In genomic region chr12:552466-552865, GRCh38 we compare ENCODE assay signal across 14 cellular contexts.
DNase-seq lines count a peak whose midpoint lies in the region; ATAC-seq, FAIRE-seq and TF ChIP-seq lines count a peak whose summit lies in the region.
"Had no signal": no experiment of that assay in that cellular context is flagged by ENCODE, and none has a peak within 500 bp of the region (broad histone marks: within the 10 kb centered on the region; RNA-seq: fewer than 3 reads in every experiment).

No MANE protein-coding gene starts in this region.

- H3K79me2 ChIP-seq in K562 (ENCODE audit: control insufficient read depth, insufficient read depth, low read length) (no peaks in the 10 kb centered on the region), MM.1S (ENCODE audit: low read length) (no peaks in the 10 kb centered on the region)

- peak overlapping the region; percentile 81 for H3K27ac Mint-ChIP-seq in CD4-positive, alpha-beta T cell
- no peak overlapping the region for H3K27ac Mint-ChIP-seq in stimulated activated memory B cell treated with anti-CD40 and anti-IgM and Interleukin-4, amounts not matched to agents 10 μg/mL and 1 μg/mL and 100 μg/mL, for 72 hours

- TF ChIP-seq CTCF in A549 (IDR thresholded peaks at IDR 0.05) (no peak), K562 (IDR thresholded peaks at IDR 0.05 in 2 of 3, conservative IDR thresholded peaks at IDR 0.05 in 1 of 3; ENCODE audit: insufficient read depth in 2 of 3, low read depth in 1 of 3, low read length in 3 of 3) (no peak), gastrocnemius medialis (IDR thresholded peaks at IDR 0.05 in 4 of 5, conservative IDR thresholded peaks at IDR 0.05 in 1 of 5) (no peak), MM.1S (IDR thresholded peaks at IDR 0.05; ENCODE audit: low read length) (no peak)
- TF ChIP-seq CTCF in CD4-positive, alpha-beta T cell (IDR thresholded peaks at IDR 0.05): no peak

- no peak for TF ChIP-seq RAD21 in A549 (conservative IDR thresholded peaks at IDR 0.05 in 1 of 2, IDR thresholded peaks at IDR 0.05 in 1 of 2)
- TF ChIP-seq RAD21 in K562 (CRISPR knock-in tag; conservative IDR thresholded peaks at IDR 0.05 in 1 of 2, IDR thresholded peaks at IDR 0.05 in 1 of 2): no peak

- no peaks in the 10 kb centered on the region for H3K36me3 ChIP-seq in K562 (ENCODE audit: control insufficient read depth, insufficient read depth, low read length)
- no peaks in the 10 kb centered on the region for H3K36me3 ChIP-seq in gastrocnemius medialis
- no peaks in the 10 kb centered on the region for H3K36me3 ChIP-seq in MM.1S (replicated peaks; ENCODE audit: insufficient read depth, low read length)

- TF ChIP-seq POLR2A in A549 (IDR thresholded peaks at IDR 0.05; ENCODE audit: low read length): no peak
- TF ChIP-seq POLR2A in K562 (conservative IDR thresholded peaks at IDR 0.05): no peak
- TF ChIP-seq POLR2A in gastrocnemius medialis (IDR thresholded peaks at IDR 0.05): no peak

- H2AFZ ChIP-seq in K562 (ENCODE audit: low read depth, low read length): no peak overlapping the region
- H2AFZ ChIP-seq in MM.1S (ENCODE audit: low read length): no peak overlapping the region

- H3K27me3 Mint-ChIP-seq in CD4-positive, alpha-beta T cell: no peaks in the 10 kb centered on the region
- peaks cover 53% of the 10 kb centered on the region for H3K27me3 Mint-ChIP-seq in stimulated activated memory B cell treated with anti-CD40 and anti-IgM and Interleukin-4, amounts not matched to agents 10 μg/mL and 1 μg/mL and 100 μg/mL, for 72 hours

- H4K20me1 ChIP-seq in K562 (replicated peaks; ENCODE audit: control insufficient read depth, insufficient read depth, low read length): no peaks in the 10 kb centered on the region; the same call in 1 of the 2 replicates
- no peaks in the 10 kb centered on the region for H4K20me1 ChIP-seq in MM.1S (ENCODE audit: insufficient read depth, low read length)

- BruUV-seq in K562 (replicated peaks; lab: Mats Ljungman, UMichigan): no TSS peak

- no peaks in the 10 kb centered on the region for H3F3A ChIP-seq in MM.1S (ENCODE audit: insufficient read depth, low read length)

- 31% methylated on average over 6 of the region's 6 CpGs for WGBS in A549 (ENCODE audit: missing lambda C conversion rate)
- 0% methylated on average over 5 of the region's 6 CpGs for WGBS in K562 (ENCODE audit: insufficient coverage, low coverage, missing lambda C conversion rate)

- DNase-seq in A549 (ENCODE audit: low read depth in 1 of 2, low spot score in 1 of 2) (no peak), K562 (ENCODE audit: extremely low read depth in 1 of 4, low spot score in 3 of 4) (no peak), myocyte (ENCODE audit: low read depth) (peak; percentile 64), gastrocnemius medialis (no peak), MM.1S (no peak)
- DNase-seq in CD4-positive, alpha-beta T cell: no peak
- DNase-seq: activated T-cell treated with anti-CD3 and anti-CD28 coated beads, Interleukin-2, amount 50 U/mL, for 48 hours; left lung; NCI-H1417 treated with DMSO at 0.1 percent for 48 hours; NCI-H510A; SIG-M5; stimulated activated CD4-positive, alpha-beta T cell treated with anti-CD3 and anti-CD28 coated beads, Interleukin-1b, Interleukin-23, amount 100 ng/mL, for 48 hours had no signal

- H3K9me3 ChIP-seq in A549: no peaks in the 10 kb centered on the region
- no peaks in the 10 kb centered on the region for H3K9me3 ChIP-seq in CD4-positive, alpha-beta T cell (ENCODE audit: control insufficient read depth, low read length)
- H3K9me3 ChIP-seq in K562 (replicated peaks; ENCODE audit: control insufficient read depth, insufficient read depth, low read depth, low read length): no peaks in the 10 kb centered on the region
- no peaks in the 10 kb centered on the region for H3K9me3 ChIP-seq in gastrocnemius medialis
- no peaks in the 10 kb centered on the region for H3K9me3 ChIP-seq in MM.1S (replicated peaks; ENCODE audit: insufficient read depth, low read length)
- H3K9me3 ChIP-seq: left lung, thoracic aorta had no signal

- H3K9me3 Mint-ChIP-seq in CD4-positive, alpha-beta T cell: no peaks in the 10 kb centered on the region
- no peaks in the 10 kb centered on the region for H3K9me3 Mint-ChIP-seq in stimulated activated memory B cell treated with anti-CD40 and anti-IgM and Interleukin-4, amounts not matched to agents 10 μg/mL and 1 μg/mL and 100 μg/mL, for 72 hours

- no peak overlapping the region for H3K4me3 ChIP-seq in A549
- H3K4me3 ChIP-seq in K562: no peak overlapping the region
- H3K4me3 ChIP-seq in gastrocnemius medialis: no peak overlapping the region
- H3K4me3 ChIP-seq in MM.1S (ENCODE audit: low read length): no peak overlapping the region
- H3K4me3 ChIP-seq: thoracic aorta had no signal

- H3K27me3 ChIP-seq in CD4-positive, alpha-beta T cell (ENCODE audit: control insufficient read depth, insufficient read depth, low read length): no peaks in the 10 kb centered on the region
- H3K27me3 ChIP-seq in K562 (ENCODE audit: control insufficient read depth in 2 of 2, insufficient read depth in 2 of 2, low read length in 2 of 2): peaks cover 2 to 69% of the 10 kb centered on the region in 2 experiments; a peak in 4 of 5 replicates
- H3K27me3 ChIP-seq in gastrocnemius medialis: no peaks in the 10 kb centered on the region
- H3K27me3 ChIP-seq in MM.1S (replicated peaks; ENCODE audit: insufficient read depth, low read length): peaks cover 26% of the 10 kb centered on the region

- no peaks in the 10 kb centered on the region for H3K9me2 ChIP-seq in MM.1S (replicated peaks; ENCODE audit: insufficient read depth, low read length)

- H3K4me3 Mint-ChIP-seq in CD4-positive, alpha-beta T cell: no peak overlapping the region
- no peak overlapping the region for H3K4me3 Mint-ChIP-seq in stimulated activated memory B cell treated with anti-CD40 and anti-IgM and Interleukin-4, amounts not matched to agents 10 μg/mL and 1 μg/mL and 100 μg/mL, for 72 hours

- intact Hi-C loops in CD4-positive, alpha-beta T cell (cut with DNase I, micrococcal nuclease): no loop called here
- intact Hi-C loops in K562 (cut with micrococcal nuclease) (no loop called here), gastrocnemius medialis (cut with DNase I; ENCODE audit: low total_unique reads) (no loop called here)

- peaks cover 4% of the 10 kb centered on the region for H3K36me3 Mint-ChIP-seq in CD4-positive, alpha-beta T cell (ENCODE audit: low read depth)
- no peaks in the 10 kb centered on the region for H3K36me3 Mint-ChIP-seq in stimulated activated memory B cell treated with anti-CD40 and anti-IgM and Interleukin-4, amounts not matched to agents 10 μg/mL and 1 μg/mL and 100 μg/mL, for 72 hours

- H3K27ac ChIP-seq in A549 (no peak overlapping the region), K562 (ENCODE audit: extremely low read depth, low read depth, low read length) (no peak overlapping the region), gastrocnemius medialis (no peak overlapping the region), MM.1S (ENCODE audit: low read length) (no peak overlapping the region)
- H3K27ac ChIP-seq in CD4-positive, alpha-beta T cell (ENCODE audit: low read depth, low read length): no peak overlapping the region
- H3K27ac ChIP-seq: thoracic aorta had no signal

- H3K4me2 ChIP-seq in A549 (no peak overlapping the region), K562 (ENCODE audit: insufficient read depth, low read length) (no peak overlapping the region), MM.1S (ENCODE audit: low read depth, low read length) (no peak overlapping the region)

- CTCF ChIA-PET in A549 (lab: Yijun Ruan, JAX): interaction anchor here (1.2 to 2.9 kb wide), 4 partner anchors 17 to 110 kb away, joined by 4 to 25 read pairs (median 8); no protein-coding TSS in a partner anchor
- CTCF ChIA-PET in CD4-positive, alpha-beta T cell (lab: Charles Lee): no interaction called here
- CTCF ChIA-PET in K562 (lab: Yijun Ruan, JAX; ENCODE audit: low intra/inter-chr PET ratio): no interaction called here

- peaks cover 74% of the 10 kb centered on the region for H3K4me1 Mint-ChIP-seq in CD4-positive, alpha-beta T cell (ENCODE audit: low read depth)
- H3K4me1 Mint-ChIP-seq in stimulated activated memory B cell treated with anti-CD40 and anti-IgM and Interleukin-4, amounts not matched to agents 10 μg/mL and 1 μg/mL and 100 μg/mL, for 72 hours: peaks cover 11% of the 10 kb centered on the region

- TF ChIP-seq EP300 in A549 (IDR thresholded peaks at IDR 0.05) (no peak), K562 (IDR thresholded peaks at IDR 0.05; ENCODE audit: low read length) (no peak)

- POLR2A ChIA-PET in A549 (lab: Yijun Ruan, JAX) (no interaction called here), K562 (lab: Yijun Ruan, JAX) (interaction anchor here (0.6 to 0.7 kb wide), 2 partner anchors 102 to 200 kb away, joined by 4 to 6 read pairs; no protein-coding TSS in a partner anchor)
- POLR2A ChIA-PET in CD4-positive, alpha-beta T cell (lab: Charles Lee): interaction anchor here (0.7 to 0.8 kb wide), 2 partner anchors 11 to 78 kb away, joined by 3 to 5 read pairs; no protein-coding TSS in a partner anchor

- no peak for FAIRE-seq in A549 (lab: Jason Lieb, UNC)
- FAIRE-seq in K562 (lab: Jason Lieb, UNC): no peak

- in situ Hi-C loops in K562 (cut with MboI): loop anchor here (25.0 kb wide), 1 partner anchor 1035 kb away; the partner anchor contains the start of gene FBXL14
- in situ Hi-C loops in gastrocnemius medialis (cut with MboI; ENCODE audit: low sequenced_read_pairs in 4 of 4): loop anchor here (5.0 to 25.0 kb wide), 5 partner anchors 95 to 1060 kb away; partner anchors contain the start of genes FBXL14 (in 3 of the 4) and B4GALNT3 (in 1 of the 4)

- H3K4me1 ChIP-seq in A549 (peaks cover 14% of the 10 kb centered on the region; the same call in 2 of the 3 replicates), K562 (replicated peaks in 1 of 2; ENCODE audit: control insufficient read depth in 2 of 2, insufficient read depth in 2 of 2, low read length in 2 of 2) (peaks cover 0 to 12% of the 10 kb centered on the region in 2 experiments; a peak in 2 of 5 replicates), gastrocnemius medialis (peaks cover 13 to 16% of the 10 kb centered on the region in 2 donors), MM.1S (ENCODE audit: low read length) (no peaks in the 10 kb centered on the region)

- no peaks in the 10 kb centered on the region for H3K9me1 ChIP-seq in K562 (ENCODE audit: control insufficient read depth, insufficient read depth, low read length)

- ATAC-seq in A549: peak in 1 of 2 experiments; percentile 5; a peak in 1 of 6 replicates
- no peak for ATAC-seq in CD4-positive, alpha-beta T cell (ENCODE audit: poor library complexity)
- ATAC-seq in K562: no peak
- ATAC-seq in gastrocnemius medialis: no peak
- ATAC-seq in stimulated activated memory B cell treated with anti-CD40 and anti-IgM and Interleukin-4, amounts not matched to agents 10 μg/mL and 1 μg/mL and 100 μg/mL, for 72 hours: no peak
- ATAC-seq: left lung had no signal

- peak overlapping the region in 1 of 2 experiments; percentile 28; a peak in 1 of 4 replicates for H3K9ac ChIP-seq in K562 (ENCODE audit: insufficient read depth in 1 of 2, low read depth in 2 of 2, low read length in 2 of 2)
- no peak overlapping the region for H3K9ac ChIP-seq in MM.1S (ENCODE audit: low read length)

TF ChIP-seq in K562, 482 proteins besides CTCF, POLR2A, EP300 and RAD21 (continues in another document):
- TF ChIP-seq PCBP2 (IDR thresholded peaks at IDR 0.05; ENCODE audit: low read depth, low read length, poor library complexity, severe bottlenecking): no peak

Comparison
In these comparisons a context has a peak if more than half of its experiments do, and no peak if none do; other contexts are left out.
1. Of the 35 proteins assayed by ChIP-seq in both K562 and A549: peak only in K562: none; only in A549: none; in both: USF2; in neither: 34.